In the genomic region with DNA sequence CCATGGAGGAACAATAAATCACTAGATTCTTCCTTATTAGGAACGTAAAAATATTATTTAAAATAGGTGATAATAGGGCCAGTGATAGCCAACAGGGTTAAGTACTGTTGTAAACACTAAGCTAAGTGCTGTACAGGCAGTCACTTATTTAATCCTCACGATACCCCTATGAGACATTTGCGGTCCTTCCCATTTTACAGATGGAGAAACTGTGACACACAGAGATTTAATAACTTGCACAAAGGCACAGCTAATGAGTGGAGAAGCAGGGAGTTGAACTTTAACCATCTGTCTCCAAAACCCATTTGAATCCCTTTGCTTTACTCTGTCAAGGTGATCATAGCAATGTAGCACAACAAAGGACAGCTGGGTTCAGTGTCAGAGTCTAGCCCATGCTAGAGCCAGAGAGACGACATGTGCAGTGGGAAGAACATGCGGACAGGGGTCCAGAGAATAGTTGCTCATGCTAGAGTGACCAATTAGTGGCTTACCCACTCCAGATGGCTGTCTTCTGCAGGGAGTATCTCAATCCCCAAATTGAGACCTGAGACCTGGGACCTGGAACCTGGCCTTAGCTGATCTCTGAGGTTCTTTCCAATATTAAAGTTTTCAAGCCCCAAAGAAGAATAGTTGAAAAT, we compare ENCODE assay signal across 23 cellular contexts. TPM values are rescaled to one million over a fixed set of nuclear protein-coding genes. Genes with fewer than 3 reads are reported as not detected.
DNase-seq lines count a peak whose midpoint lies in the region; ATAC-seq and TF ChIP-seq lines count a peak whose summit lies in the region.
"Had no signal": no experiment of that assay in that cellular context is flagged by ENCODE, and none has a peak within 500 bp of the region (broad histone marks: within the 10 kb centered on the region; RNA-seq: fewer than 3 reads in every experiment).

No MANE protein-coding gene starts in this region.

- H3K9me3 ChIP-seq in MM.1S (replicated peaks; ENCODE audit: insufficient read depth, low read length) (no peaks in the 10 kb centered on the region), left lung (no peaks in the 10 kb centered on the region), upper lobe of left lung (no peaks in the 10 kb centered on the region)
- H3K9me3 ChIP-seq: Caco-2, SJSA1 had no signal

- peak overlapping the region; percentile 64; the same call in 1 of the 2 replicates for H3K4me2 ChIP-seq in MM.1S (ENCODE audit: low read depth, low read length)

- TF ChIP-seq CTCF in MM.1S (IDR thresholded peaks at IDR 0.05; ENCODE audit: low read length): no peak
- TF ChIP-seq CTCF in left lung (IDR thresholded peaks at IDR 0.05): no peak
- no peak for TF ChIP-seq CTCF in upper lobe of left lung (IDR thresholded peaks at IDR 0.05)

- H3K27me3 ChIP-seq in MM.1S (replicated peaks; ENCODE audit: insufficient read depth, low read length) (no peaks in the 10 kb centered on the region), left lung (no peaks in the 10 kb centered on the region), upper lobe of left lung (no peaks in the 10 kb centered on the region)
- H3K27me3 ChIP-seq: SJSA1 had no signal

- no peaks in the 10 kb centered on the region for H3K9me2 ChIP-seq in MM.1S (replicated peaks; ENCODE audit: insufficient read depth, low read length)

- no peaks in the 10 kb centered on the region for H4K20me1 ChIP-seq in MM.1S (ENCODE audit: insufficient read depth, low read length)

- DNase-seq in DMS 273 treated with DMSO at 0.1 percent for 48 hours (lab: John Stamatoyannopoulos, UW): peak; percentile 52
- no peak for DNase-seq in MM.1S
- DNase-seq in left lung: no peak
- DNase-seq in upper lobe of left lung: no peak
- DNase-seq in substantia nigra (lab: John Stamatoyannopoulos, UW): no peak
- no peak for DNase-seq in GDM1 (lab: John Stamatoyannopoulos, UW)
- DNase-seq in pons (ENCODE audit: low spot score): no peak
- DNase-seq: Caco-2; CD8-positive, alpha-beta T cell; DMS79 treated with DMSO at 0.1 percent for 48 hours; Karpas-422; NCI-H1092 treated with DMSO at 0.1 percent for 48 hours; NCI-H1436 treated with DMSO at 0.1 percent for 48 hours; NCI-H2029 treated with DMSO at 0.1 percent for 48 hours; NCI-H345; NCI-H510A treated with DMSO at 0.1 percent for 48 hours; NCI-H748 treated with DMSO at 0.1 percent for 48 hours; NK-92 treated with Interleukin-12 subunit alpha and Interleukin-12 subunit beta, amount 100 ng/mL, for 24 hours; PC-3; Right ventricle myocardium superior had no signal

- H3K79me2 ChIP-seq in MM.1S (ENCODE audit: low read length): no peaks in the 10 kb centered on the region

- H3K9ac ChIP-seq in MM.1S (ENCODE audit: low read length): no peak overlapping the region

- H3K4me3 ChIP-seq in MM.1S (ENCODE audit: low read length): no peak overlapping the region
- no peak overlapping the region for H3K4me3 ChIP-seq in left lung
- no peak overlapping the region for H3K4me3 ChIP-seq in upper lobe of left lung
- H3K4me3 ChIP-seq: SJSA1 had no signal

- H3K27ac ChIP-seq in MM.1S (ENCODE audit: low read length): no peak overlapping the region
- peak overlapping the region; percentile 47 to 73 for H3K27ac ChIP-seq in left lung
- peak overlapping the region in 3 of 4 donors; percentile 65 to 77 (median 69) for H3K27ac ChIP-seq in upper lobe of left lung
- no peak overlapping the region for H3K27ac ChIP-seq in substantia nigra (ENCODE audit: low read depth, low read length, poor library complexity, severe bottlenecking)
- H3K27ac ChIP-seq: C4-2B, HL-60, SJSA1 had no signal

- intact Hi-C loops in left lung (cut with DNase I): no loop called here

- no peak for TF ChIP-seq EP300 in upper lobe of left lung (IDR thresholded peaks at IDR 0.05)

- ATAC-seq in left lung (no peak), upper lobe of left lung (ENCODE audit: low FRiP score in 2 of 2) (no peak)
- ATAC-seq: CD8-positive, alpha-beta T cell; PC-3 had no signal

- no peak for TF ChIP-seq POLR2A in upper lobe of left lung (IDR thresholded peaks at IDR 0.05)

- H3K4me1 ChIP-seq in MM.1S (ENCODE audit: low read length) (0 out of 2 replicates have a peak, but pooled peaks cover 3% of the 10 kb centered on the region), left lung (peaks cover 8 to 23% of the 10 kb centered on the region in 2 donors), upper lobe of left lung (peaks cover 14 to 42% (median 22%) of the 10 kb centered on the region in 4 donors)
- H3K4me1 ChIP-seq: Caco-2 had no signal

- 0 out of 2 replicates have a peak, but pooled peaks cover 3% of the 10 kb centered on the region for H3F3A ChIP-seq in MM.1S (ENCODE audit: insufficient read depth, low read length)

- H3K36me3 ChIP-seq in MM.1S (replicated peaks; ENCODE audit: insufficient read depth, low read length): no peaks in the 10 kb centered on the region
- no peaks in the 10 kb centered on the region for H3K36me3 ChIP-seq in left lung
- H3K36me3 ChIP-seq in upper lobe of left lung: no peaks in the 10 kb centered on the region
- H3K36me3 ChIP-seq: SJSA1 had no signal

- no peak overlapping the region for H2AFZ ChIP-seq in MM.1S (ENCODE audit: low read length)

- WGBS in upper lobe of left lung, 2 donors: 77 to 85% methylated on average over 5 of the region's 5 CpGs

RNA-seq across cellular contexts. Expression of a gene that starts 28.9 kb away (rescaled TPM):
- 10 to 100 TPM; 63.0 to 76.7 TPM for total RNA-seq in left lung
- total RNA-seq in upper lobe of left lung: 100 to 1,000 TPM in 2 of 6 donors, 10 to 100 TPM in 4; 44.6 to 124 (median 76.1) TPM

Comparison
In these comparisons a context has a peak if more than half of its experiments do, and no peak if none do; other contexts are left out.
1. H3K27ac ChIP-seq: peak in left lung (2 of 2) and upper lobe of left lung (3 of 4); none in MM.1S (single experiment) and substantia nigra (single experiment).